15 cellular contexts compared by ENCODE assay signal in the genomic region with DNA sequence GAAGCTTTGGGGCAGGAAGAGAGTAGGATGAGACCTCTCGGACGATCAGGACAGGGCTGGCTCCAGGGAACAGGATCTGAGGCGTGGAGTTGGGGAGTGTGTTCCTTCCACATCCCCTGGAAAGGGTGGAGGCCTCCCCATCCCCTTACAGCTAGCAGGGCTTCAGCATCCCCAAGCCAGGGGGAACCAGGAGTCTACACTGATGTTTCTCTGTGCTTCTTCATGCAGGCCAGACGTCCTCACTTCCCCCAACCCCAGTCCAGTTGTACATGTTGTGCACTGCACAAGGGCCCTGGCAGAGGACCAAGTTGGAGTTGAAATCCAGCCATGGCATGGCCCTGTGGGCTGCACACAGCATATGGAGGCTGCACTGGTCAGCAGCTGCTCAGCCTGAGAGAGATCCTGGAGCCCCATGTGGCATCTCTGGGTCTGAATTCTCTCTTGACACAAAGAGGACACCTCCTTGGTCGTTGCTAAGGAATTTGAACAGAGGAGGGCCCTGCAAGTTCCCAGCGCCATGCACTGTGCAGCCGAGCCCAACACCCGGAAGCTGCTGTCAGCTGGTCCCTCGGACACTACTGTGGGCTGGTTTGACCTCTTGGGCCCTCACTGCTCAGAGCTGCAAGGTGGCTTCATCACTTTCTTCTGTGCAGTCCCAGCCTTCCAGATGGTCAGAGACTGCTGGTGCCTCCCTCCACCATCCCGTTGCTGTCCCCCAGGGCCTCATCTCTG.
"Had no signal": no experiment of that assay in that cellular context is flagged by ENCODE, and none has a peak within 500 bp of the region (broad histone marks: within the 10 kb centered on the region; RNA-seq: fewer than 3 reads in every experiment).

No MANE protein-coding gene starts in this region.

- H3K27me3 Mint-ChIP-seq: activated naive CD4-positive, alpha-beta T cell treated with anti-CD3 and anti-CD28 coated beads, Interleukin-2, amount 50 U/mL, for 24 hours; activated T-helper 17 cell treated with anti-CD3 and anti-CD28 coated beads, Interleukin-2, amount 50 U/mL, for 72 hours; stimulated activated naive CD8-positive, alpha-beta T cell treated with anti-CD3 and anti-CD28 coated beads, Interleukin-15, Interleukin-2, amounts not matched to agents 100 ng/mL and 50 ng/mL, for 24 hours had no signal

- H3K4me3 Mint-ChIP-seq: activated naive CD4-positive, alpha-beta T cell treated with anti-CD3 and anti-CD28 coated beads, Interleukin-2, amount 50 U/mL, for 24 hours; activated T-helper 17 cell treated with anti-CD3 and anti-CD28 coated beads, Interleukin-2, amount 50 U/mL, for 72 hours; central memory CD8-positive, alpha-beta T cell; dendritic cell treated with granulocyte-macrophage colony-stimulating factor and Interleukin-4, amounts not matched to agents 40 ng/mL and 50 ng/mL, for 4 days; stimulated activated naive CD8-positive, alpha-beta T cell treated with anti-CD3 and anti-CD28 coated beads, Interleukin-15, Interleukin-2, amounts not matched to agents 100 ng/mL and 50 ng/mL, for 24 hours; T-helper 1 cell treated with Interleukin-12 subunit alpha and Interleukin-12 subunit beta and Interleukin-4 antibody, amounts not matched to agents 30 μg/mL and 1 μg/mL, for 36 hours; WTC11 had no signal

- H3K27ac ChIP-seq: lower lobe of right lung, psoas muscle, thoracic aorta, uterus had no signal

- H3K4me1 Mint-ChIP-seq: activated naive CD4-positive, alpha-beta T cell treated with anti-CD3 and anti-CD28 coated beads, Interleukin-2, amount 50 U/mL, for 24 hours; activated T-helper 17 cell treated with anti-CD3 and anti-CD28 coated beads, Interleukin-2, amount 50 U/mL, for 72 hours; central memory CD8-positive, alpha-beta T cell had no signal

- H3K27ac Mint-ChIP-seq: activated naive CD4-positive, alpha-beta T cell treated with anti-CD3 and anti-CD28 coated beads, Interleukin-2, amount 50 U/mL, for 24 hours; activated T-helper 17 cell treated with anti-CD3 and anti-CD28 coated beads, Interleukin-2, amount 50 U/mL, for 72 hours; dendritic cell treated with granulocyte-macrophage colony-stimulating factor and Interleukin-4, amounts not matched to agents 40 ng/mL and 50 ng/mL, for 4 days; stimulated activated naive CD8-positive, alpha-beta T cell treated with anti-CD3 and anti-CD28 coated beads, Interleukin-15, Interleukin-2, amounts not matched to agents 100 ng/mL and 50 ng/mL, for 24 hours; T-helper 1 cell treated with Interleukin-12 subunit alpha and Interleukin-12 subunit beta and Interleukin-4 antibody, amounts not matched to agents 30 μg/mL and 1 μg/mL, for 36 hours; WTC11 had no signal

- H3K36me3 ChIP-seq: lower lobe of right lung, thoracic aorta, uterus had no signal

- H3K27me3 ChIP-seq: uterus had no signal

- DNase-seq: activated CD4-positive, alpha-beta T cell treated with anti-CD3 and anti-CD28 coated beads, Interleukin-2, amount 50 U/mL, for 1 hour; erythroblast; lower lobe of right lung; midbrain; stimulated activated CD4-positive, alpha-beta T cell treated with anti-CD3 and anti-CD28 coated beads, Interleukin-2, amount 100 ng/mL, for 48 hours; uterus had no signal

- H3K4me1 ChIP-seq: lower lobe of right lung, psoas muscle, uterus had no signal

- H3K9me3 Mint-ChIP-seq: activated naive CD4-positive, alpha-beta T cell treated with anti-CD3 and anti-CD28 coated beads, Interleukin-2, amount 50 U/mL, for 24 hours; activated T-helper 17 cell treated with anti-CD3 and anti-CD28 coated beads, Interleukin-2, amount 50 U/mL, for 72 hours; central memory CD8-positive, alpha-beta T cell; dendritic cell treated with granulocyte-macrophage colony-stimulating factor and Interleukin-4, amounts not matched to agents 40 ng/mL and 50 ng/mL, for 4 days; stimulated activated naive CD8-positive, alpha-beta T cell treated with anti-CD3 and anti-CD28 coated beads, Interleukin-15, Interleukin-2, amounts not matched to agents 100 ng/mL and 50 ng/mL, for 24 hours; T-helper 1 cell treated with Interleukin-12 subunit alpha and Interleukin-12 subunit beta and Interleukin-4 antibody, amounts not matched to agents 30 μg/mL and 1 μg/mL, for 36 hours had no signal

- H3K36me3 Mint-ChIP-seq: activated naive CD4-positive, alpha-beta T cell treated with anti-CD3 and anti-CD28 coated beads, Interleukin-2, amount 50 U/mL, for 24 hours had no signal

- ATAC-seq: activated T-helper 17 cell treated with anti-CD3 and anti-CD28 coated beads, Interleukin-2, amount 50 U/mL, for 72 hours; lower lobe of right lung; psoas muscle; WTC11 had no signal

- H3K4me3 ChIP-seq: lower lobe of right lung, psoas muscle, thoracic aorta, uterus had no signal

- H3K9me3 ChIP-seq: lower lobe of right lung, psoas muscle, thoracic aorta, uterus had no signal
